19 cellular contexts compared by ENCODE assay signal in genomic region chr9:68470634-68471033, GRCh38.
DNase-seq lines count a peak whose midpoint lies in the region; ATAC-seq and TF ChIP-seq lines count a peak whose summit lies in the region.
"Had no signal": no experiment of that assay in that cellular context is flagged by ENCODE, and none has a peak within 500 bp of the region (broad histone marks: within the 10 kb centered on the region; RNA-seq: fewer than 3 reads in every experiment).

No MANE protein-coding gene starts in this region.

- ATAC-seq in Right ventricle myocardium inferior (peak; percentile 57), heart right ventricle (peak in 5 of 8 donors; percentile 43 to 65 (median 48)), HG02642 (IDR thresholded peaks at IDR 0.05; ENCODE audit: poor library complexity, unreplicated experiment) (no peak)
- ATAC-seq: A549, GM23338 had no signal

- WGBS in heart right ventricle, 2 donors, result 64 to 77% methylated on average over 5 of the region's 5 CpGs
- 90% methylated on average over 5 of the region's 5 CpGs for WGBS in hepatocyte (ENCODE audit: low lambda C conversion rate, missing lambda C conversion rate)
- 93 to 94% methylated on average over 5 of the region's 5 CpGs for WGBS in sigmoid colon, 2 donors
- whole genome bisulfite sequencing in lower leg skin, 2 donors, result 86% methylated on average over 5 of the region's 5 CpGs

- TF ChIP-seq CTCF in right atrium auricular region (IDR thresholded peaks at IDR 0.05) (no peak), heart right ventricle (IDR thresholded peaks at IDR 0.05) (no peak), hepatocyte (IDR thresholded peaks at IDR 0.05; ENCODE audit: poor library complexity) (no peak), sigmoid colon (IDR thresholded peaks at IDR 0.05) (no peak), lower leg skin (IDR thresholded peaks at IDR 0.05) (no peak)

- H3K27ac ChIP-seq in right atrium auricular region (peak overlapping the region in 1 of 2 donors; percentile 55), heart right ventricle (peak overlapping the region in 1 of 10 donors; percentile 9), hepatocyte (peak overlapping the region; percentile 36), sigmoid colon (peak overlapping the region; percentile 32 to 77 (median 57))
- H3K27ac ChIP-seq: 22Rv1, A549, C4-2B, HL-60 had no signal

- no peaks in the 10 kb centered on the region for H3K9me2 ChIP-seq in hepatocyte (replicated peaks; ENCODE audit: insufficient read depth)

- H3K4me1 ChIP-seq in right atrium auricular region (peaks cover 0 to 21% of the 10 kb centered on the region in 2 donors), heart right ventricle (peaks cover 0 to 50% (median 24%) of the 10 kb centered on the region in 9 donors), hepatocyte (ENCODE audit: insufficient read depth) (no peaks in the 10 kb centered on the region), sigmoid colon (peaks cover 0 to 70% (median 51%) of the 10 kb centered on the region in 4 donors)
- H3K4me1 ChIP-seq: A549 had no signal

- intact Hi-C loops in Right ventricle myocardium inferior (cut with DNase I), result no loop called here
- intact Hi-C loops in heart right ventricle (cut with DNase I), result no loop called here
- intact Hi-C loops in sigmoid colon (cut with DNase I), result no loop called here
- intact Hi-C loops in lower leg skin (cut with DNase I; ENCODE audit: low total_unique reads), result no loop called here

- H3K4me2 ChIP-seq in hepatocyte, result no peak overlapping the region
- H3K4me2 ChIP-seq: A549, GM23338 had no signal

- H2AFZ ChIP-seq in hepatocyte, result no peak overlapping the region
- H2AFZ ChIP-seq: GM23338 had no signal

- H3K4me3 ChIP-seq in right atrium auricular region (no peak overlapping the region), heart right ventricle (no peak overlapping the region), hepatocyte (no peak overlapping the region), sigmoid colon (no peak overlapping the region), lower leg skin (ENCODE audit: low read depth, poor library complexity, severe bottlenecking) (no peak overlapping the region)
- H3K4me3 ChIP-seq: A549, GM23338 had no signal

- H3K27me3 ChIP-seq in right atrium auricular region (no peaks in the 10 kb centered on the region), heart right ventricle (no peaks in the 10 kb centered on the region), hepatocyte (peaks cover 4% of the 10 kb centered on the region), sigmoid colon (no peaks in the 10 kb centered on the region)

- H3K9me3 ChIP-seq in right atrium auricular region, result no peaks in the 10 kb centered on the region
- H3K9me3 ChIP-seq in heart right ventricle, result no peaks in the 10 kb centered on the region
- no peaks in the 10 kb centered on the region for H3K9me3 ChIP-seq in hepatocyte (ENCODE audit: low read depth)
- H3K9me3 ChIP-seq in sigmoid colon, result no peaks in the 10 kb centered on the region
- H3K9me3 ChIP-seq: A549 had no signal

- no peak for TF ChIP-seq EP300 in sigmoid colon (IDR thresholded peaks at IDR 0.05)

- H4K20me1 ChIP-seq in hepatocyte (ENCODE audit: insufficient read depth, poor library complexity, severe bottlenecking), result no peaks in the 10 kb centered on the region

- no peak for DNase-seq in Right ventricle myocardium inferior (ENCODE audit: missing footprints)
- no peak for DNase-seq in right atrium auricular region (ENCODE audit: low spot score)
- no peak for DNase-seq in heart right ventricle
- no peak for DNase-seq in hepatocyte (ENCODE audit: low spot score)
- DNase-seq in sigmoid colon, result no peak
- no peak for DNase-seq in EL
- DNase-seq in lower leg skin (ENCODE audit: low spot score in 2 of 2), result no peak
- DNase-seq: AML-193; CD4-positive, alpha-beta memory T cell; DMS153; DMS79; GF-D8; HCEC 1CT had no signal

- no peaks in the 10 kb centered on the region for H3K79me2 ChIP-seq in hepatocyte

- TF ChIP-seq POLR2A in sigmoid colon (IDR thresholded peaks at IDR 0.05) (no peak), lower leg skin (IDR thresholded peaks at IDR 0.05) (no peak)

- H3K36me3 ChIP-seq in right atrium auricular region (peaks cover 14% of the 10 kb centered on the region), heart right ventricle (peaks cover 0 to 28% (median 5%) of the 10 kb centered on the region in 9 donors), hepatocyte (replicated peaks; ENCODE audit: insufficient read depth, low read depth) (no peaks in the 10 kb centered on the region), sigmoid colon (peaks cover 0 to 28% (median 6%) of the 10 kb centered on the region in 4 donors)
